Comparison of ENCODE assay signal across 19 cellular contexts in genomic region chr12:19755141-19755540, GRCh38.
DNase-seq lines count a peak whose midpoint lies in the region; ATAC-seq, FAIRE-seq and TF ChIP-seq lines count a peak whose summit lies in the region.
"Had no signal": no experiment of that assay in that cellular context is flagged by ENCODE, and none has a peak within 500 bp of the region (broad histone marks: within the 10 kb centered on the region; RNA-seq: fewer than 3 reads in every experiment).

No MANE protein-coding gene starts in this region.

- H3K4me2 ChIP-seq in A549 = no peak overlapping the region
- H3K4me2 ChIP-seq: BLaER1 treated with 17β-estradiol and CSF1 and Interleukin-3, amounts not matched to agents 10 nM and 100 nM had no signal

- H3K27me3 ChIP-seq in naive thymus-derived CD4-positive, alpha-beta T cell (ENCODE audit: control insufficient read depth in 2 of 2, insufficient read depth in 2 of 2, low read length in 2 of 2) = no peaks in the 10 kb centered on the region
- H3K27me3 ChIP-seq: BLaER1 treated with 17β-estradiol and CSF1 and Interleukin-3, amounts not matched to agents 10 nM and 100 nM had no signal

- no peak overlapping the region for H3K4me3 Mint-ChIP-seq in activated CD4-positive, alpha-beta T cell treated with anti-CD3 and anti-CD28 coated beads for 36 hours
- no peak overlapping the region for H3K4me3 Mint-ChIP-seq in activated T-helper 17 cell treated with anti-CD3 and anti-CD28 coated beads, Interleukin-2, amount 50 U/mL, for 72 hours
- no peak overlapping the region for H3K4me3 Mint-ChIP-seq in naive thymus-derived CD4-positive, alpha-beta T cell
- H3K4me3 Mint-ChIP-seq: B cell; CD8-positive, alpha-beta T cell had no signal

- DNase-seq in A549 (ENCODE audit: low read depth in 1 of 2, low spot score in 1 of 2) (no peak), EH (ENCODE audit: low read depth) (peak; percentile 74), astrocyte of the hippocampus (ENCODE audit: low read depth, low spot score) (peak; percentile 35), fibroblast of the aortic adventitia (ENCODE audit: low read depth) (peak; percentile 64), DMS153 treated with DMSO at 0.1 percent for 48 hours (lab: John Stamatoyannopoulos, UW; ENCODE audit: unreplicated experiment) (no peak)
- no peak for DNase-seq in activated CD4-positive, alpha-beta T cell treated with anti-CD3 and anti-CD28 coated beads for 36 hours
- no peak for DNase-seq in naive thymus-derived CD4-positive, alpha-beta T cell
- DNase-seq: CD8-positive, alpha-beta T cell; DMS 273 treated with DMSO at 0.1 percent for 48 hours; DMS79; GF-D8; GM23248 had no signal

- peak; percentile 32 for FAIRE-seq in A549 (lab: Jason Lieb, UNC)
- FAIRE-seq: K562 had no signal

- H3K27me3 Mint-ChIP-seq in activated CD4-positive, alpha-beta T cell treated with anti-CD3 and anti-CD28 coated beads for 36 hours = no peaks in the 10 kb centered on the region
- no peaks in the 10 kb centered on the region for H3K27me3 Mint-ChIP-seq in activated T-helper 17 cell treated with anti-CD3 and anti-CD28 coated beads, Interleukin-2, amount 50 U/mL, for 72 hours
- peaks cover 0 to 11% (median 4%) of the 10 kb centered on the region in 5 donors for H3K27me3 Mint-ChIP-seq in naive thymus-derived CD4-positive, alpha-beta T cell
- H3K27me3 Mint-ChIP-seq: B cell had no signal

- TF ChIP-seq RAD21 in A549 (conservative IDR thresholded peaks at IDR 0.05 in 1 of 2, IDR thresholded peaks at IDR 0.05 in 1 of 2) = no peak

- peaks cover 10% of the 10 kb centered on the region for H3K9me3 Mint-ChIP-seq in activated CD4-positive, alpha-beta T cell treated with anti-CD3 and anti-CD28 coated beads for 36 hours (ENCODE audit: low read depth)
- peaks cover 11% of the 10 kb centered on the region for H3K9me3 Mint-ChIP-seq in activated T-helper 17 cell treated with anti-CD3 and anti-CD28 coated beads, Interleukin-2, amount 50 U/mL, for 72 hours
- H3K9me3 Mint-ChIP-seq in naive thymus-derived CD4-positive, alpha-beta T cell = peaks cover 7 to 35% (median 17%) of the 10 kb centered on the region in 11 donors

- H3K36me3 Mint-ChIP-seq in activated CD4-positive, alpha-beta T cell treated with anti-CD3 and anti-CD28 coated beads for 36 hours (ENCODE audit: low read depth) = no peaks in the 10 kb centered on the region
- H3K36me3 Mint-ChIP-seq in activated T-helper 17 cell treated with anti-CD3 and anti-CD28 coated beads, Interleukin-2, amount 50 U/mL, for 72 hours (ENCODE audit: low read depth) = no peaks in the 10 kb centered on the region
- peaks cover 0 to 8% (median 0%) of the 10 kb centered on the region in 5 donors for H3K36me3 Mint-ChIP-seq in naive thymus-derived CD4-positive, alpha-beta T cell

- no peak for ATAC-seq in A549
- no peak for ATAC-seq in activated CD4-positive, alpha-beta T cell treated with anti-CD3 and anti-CD28 coated beads for 36 hours
- no peak for ATAC-seq in activated T-helper 17 cell treated with anti-CD3 and anti-CD28 coated beads, Interleukin-2, amount 50 U/mL, for 72 hours (replicated peaks)
- no peak for ATAC-seq in naive thymus-derived CD4-positive, alpha-beta T cell
- ATAC-seq: CD8-positive, alpha-beta T cell; K562 had no signal

- H3K27ac Mint-ChIP-seq in activated CD4-positive, alpha-beta T cell treated with anti-CD3 and anti-CD28 coated beads for 36 hours = no peak overlapping the region
- no peak overlapping the region for H3K27ac Mint-ChIP-seq in activated T-helper 17 cell treated with anti-CD3 and anti-CD28 coated beads, Interleukin-2, amount 50 U/mL, for 72 hours
- H3K27ac Mint-ChIP-seq in naive thymus-derived CD4-positive, alpha-beta T cell = no peak overlapping the region
- H3K27ac Mint-ChIP-seq: B cell; CD8-positive, alpha-beta T cell had no signal

- POLR2A ChIA-PET in A549 (lab: Yijun Ruan, JAX) = no interaction called here
- POLR2A ChIA-PET in activated CD4-positive, alpha-beta T cell treated with anti-CD3 and anti-CD28 coated beads for 36 hours (lab: Charles Lee) = no interaction called here
- POLR2A ChIA-PET in naive thymus-derived CD4-positive, alpha-beta T cell (lab: Charles Lee) = no interaction called here

- 55% methylated on average over 2 of the region's 2 CpGs for WGBS in A549 (ENCODE audit: missing lambda C conversion rate)

- H3K4me1 ChIP-seq in A549 = peaks cover 11% of the 10 kb centered on the region; the same call in 2 of the 3 replicates
- H3K4me1 ChIP-seq in naive thymus-derived CD4-positive, alpha-beta T cell (ENCODE audit: control insufficient read depth in 2 of 2, insufficient read depth in 2 of 2, low read length in 2 of 2) = no peaks in the 10 kb centered on the region
- H3K4me1 ChIP-seq: HAP-1 had no signal

- peaks cover 2% of the 10 kb centered on the region for H3K4me1 Mint-ChIP-seq in activated CD4-positive, alpha-beta T cell treated with anti-CD3 and anti-CD28 coated beads for 36 hours
- H3K4me1 Mint-ChIP-seq in activated T-helper 17 cell treated with anti-CD3 and anti-CD28 coated beads, Interleukin-2, amount 50 U/mL, for 72 hours = no peaks in the 10 kb centered on the region
- no peaks in the 10 kb centered on the region for H3K4me1 Mint-ChIP-seq in naive thymus-derived CD4-positive, alpha-beta T cell
- H3K4me1 Mint-ChIP-seq: B cell had no signal

- no peak overlapping the region for H3K4me3 ChIP-seq in A549
- H3K4me3 ChIP-seq in fibroblast of the aortic adventitia (ENCODE audit: low read depth, low read length) = no peak overlapping the region
- no peak overlapping the region for H3K4me3 ChIP-seq in naive thymus-derived CD4-positive, alpha-beta T cell (ENCODE audit: low read length)
- H3K4me3 ChIP-seq: BLaER1 treated with 17β-estradiol and CSF1 and Interleukin-3, amounts not matched to agents 10 nM and 100 nM; GM23248; HAP-1; K562 had no signal

- no peak for TF ChIP-seq POLR2A in A549 (IDR thresholded peaks at IDR 0.05; ENCODE audit: low read length)

- no peak for TF ChIP-seq EP300 in A549 (IDR thresholded peaks at IDR 0.05)

- intact Hi-C loops in activated CD4-positive, alpha-beta T cell treated with anti-CD3 and anti-CD28 coated beads for 36 hours (cut with DNase I, micrococcal nuclease) = loop anchor here in 1 of 2 experiments (10.0 kb wide), 1 partner anchor 470 kb away; no protein-coding TSS in a partner anchor
- intact Hi-C loops in naive thymus-derived CD4-positive, alpha-beta T cell (cut with micrococcal nuclease) = no loop called here

- CTCF ChIA-PET in A549 (lab: Yijun Ruan, JAX) = no interaction called here
- CTCF ChIA-PET in activated CD4-positive, alpha-beta T cell treated with anti-CD3 and anti-CD28 coated beads for 36 hours (lab: Charles Lee) = interaction anchor here (1.4 kb wide), 1 partner anchor 15 kb away, joined by 3 read pairs; no protein-coding TSS in a partner anchor
- CTCF ChIA-PET in naive thymus-derived CD4-positive, alpha-beta T cell (lab: Charles Lee) = no interaction called here

- H3K36me3 ChIP-seq in naive thymus-derived CD4-positive, alpha-beta T cell (ENCODE audit: control insufficient read depth in 2 of 3, insufficient read depth in 3 of 3, low read length in 3 of 3) = no peaks in the 10 kb centered on the region
- H3K36me3 ChIP-seq: BLaER1 treated with 17β-estradiol and CSF1 and Interleukin-3, amounts not matched to agents 10 nM and 100 nM; HAP-1 had no signal

- no peak overlapping the region for H3K27ac ChIP-seq in A549
- H3K27ac ChIP-seq in naive thymus-derived CD4-positive, alpha-beta T cell (ENCODE audit: low read depth, low read length) = no peak overlapping the region
- H3K27ac ChIP-seq: 22Rv1; BLaER1 treated with 17β-estradiol and CSF1 and Interleukin-3, amounts not matched to agents 10 nM and 100 nM; GM23248; HL-60 had no signal

- no peak for TF ChIP-seq CTCF in A549 (IDR thresholded peaks at IDR 0.05)
- no peak for TF ChIP-seq CTCF in fibroblast of the aortic adventitia (IDR thresholded peaks at IDR 0.05; ENCODE audit: insufficient read depth, low read length)

- peaks cover 14% of the 10 kb centered on the region; the same call in 2 of the 3 replicates for H3K9me3 ChIP-seq in A549
- peaks cover 0 to 8% (median 0%) of the 10 kb centered on the region in 3 experiments for H3K9me3 ChIP-seq in naive thymus-derived CD4-positive, alpha-beta T cell (ENCODE audit: control insufficient read depth in 2 of 3, low read length in 3 of 3)

TF ChIP-seq in A549, 52 proteins besides CTCF, POLR2A, EP300 and RAD21:
- no peak for TF ChIP-seq POLR2AphosphoS2 (conservative IDR thresholded peaks at IDR 0.05; ENCODE audit: low read length)
- TF ChIP-seq GATA3 (IDR thresholded peaks at IDR 0.05; ENCODE audit: borderline replicate concordance) = no peak
- no peak for TF ChIP-seq FOSL2 (IDR thresholded peaks at IDR 0.05)
- TF ChIP-seq FOSL2 (CRISPR knock-in tag; IDR thresholded peaks at IDR 0.05) = no peak
TF ChIP-seq in A549: peak in this region for 0.

Comparison
In these comparisons a context has a peak if more than half of its experiments do, and no peak if none do; other contexts are left out.
1. DNase-seq: peak in EH (single experiment), astrocyte of the hippocampus (single experiment) and fibroblast of the aortic adventitia (single experiment); none in A549 (0 of 2), activated CD4-positive, alpha-beta T cell treated with anti-CD3 and anti-CD28 coated beads for 36 hours (single experiment), DMS153 treated with DMSO at 0.1 percent for 48 hours (single experiment) and naive thymus-derived CD4-positive, alpha-beta T cell (0 of 9).